Comparison of ENCODE assay signal across 9 cellular contexts in genomic region chr1:101357444-101357986, GRCh38.
A peak's percentile ranks its signal among the peaks of the same experiment; 100 is the strongest.
DNase-seq lines count a peak whose midpoint lies in the region; ATAC-seq and TF ChIP-seq lines count a peak whose summit lies in the region.
"Had no signal": no experiment of that assay in that cellular context is flagged by ENCODE, and none has a peak within 500 bp of the region (broad histone marks: within the 10 kb centered on the region; RNA-seq: fewer than 3 reads in every experiment).

No MANE protein-coding gene starts in this region.

- no peaks in the 10 kb centered on the region for H3K36me3 ChIP-seq in SU-DHL-6 (ENCODE audit: low read length)
- no peaks in the 10 kb centered on the region for H3K36me3 ChIP-seq in left ventricle myocardium inferior
- no peaks in the 10 kb centered on the region for H3K36me3 ChIP-seq in sigmoid colon

- H3K9me2 ChIP-seq in SU-DHL-6 (replicated peaks; ENCODE audit: insufficient read depth, low read length) = no peaks in the 10 kb centered on the region

- H3K4me1 ChIP-seq in left ventricle myocardium inferior (no peaks in the 10 kb centered on the region), sigmoid colon (no peaks in the 10 kb centered on the region)

- no peak overlapping the region for H3K4me2 ChIP-seq in SU-DHL-6 (ENCODE audit: low read depth, low read length, poor library complexity, severe bottlenecking)

- H3K36me3 Mint-ChIP-seq in activated naive CD8-positive, alpha-beta T cell treated with anti-CD3 and anti-CD28 coated beads, Interleukin-2, amount 50 U/mL, for 24 hours (ENCODE audit: low read depth) = no peaks in the 10 kb centered on the region

- peak; percentile 97 for ATAC-seq in HG02678 (IDR thresholded peaks at IDR 0.05; ENCODE audit: unreplicated experiment)
- ATAC-seq in activated naive CD8-positive, alpha-beta T cell treated with anti-CD3 and anti-CD28 coated beads, Interleukin-2, amount 50 U/mL, for 24 hours = peak; percentile 99

- 55 to 66% methylated on average over 4 of the region's 4 CpGs for WGBS in sigmoid colon, 2 donors

- H3K9ac ChIP-seq in SU-DHL-6 (ENCODE audit: low read length) = no peak overlapping the region
- H3K9ac ChIP-seq: BLaER1 treated with 17β-estradiol and CSF1 and Interleukin-3, amounts not matched to agents 10 nM and 100 nM had no signal

- H3K4me3 ChIP-seq in SU-DHL-6 (ENCODE audit: insufficient read depth, low read length, poor library complexity, severe bottlenecking) (no peak overlapping the region), left ventricle myocardium inferior (no peak overlapping the region), sigmoid colon (no peak overlapping the region)
- H3K4me3 ChIP-seq: BLaER1 treated with 17β-estradiol and CSF1 and Interleukin-3, amounts not matched to agents 10 nM and 100 nM had no signal

- H3K27ac ChIP-seq in SU-DHL-6 (ENCODE audit: low read depth, low read length) (no peak overlapping the region), left ventricle myocardium inferior (replicated peaks) (no peak overlapping the region), sigmoid colon (no peak overlapping the region)
- H3K27ac ChIP-seq: BLaER1 treated with 17β-estradiol and CSF1 and Interleukin-3, amounts not matched to agents 10 nM and 100 nM had no signal

- peaks cover 2% of the 10 kb centered on the region for H3K27me3 Mint-ChIP-seq in activated naive CD8-positive, alpha-beta T cell treated with anti-CD3 and anti-CD28 coated beads, Interleukin-2, amount 50 U/mL, for 24 hours

- H3K4me1 Mint-ChIP-seq in activated naive CD8-positive, alpha-beta T cell treated with anti-CD3 and anti-CD28 coated beads, Interleukin-2, amount 50 U/mL, for 24 hours = peaks cover 13% of the 10 kb centered on the region

- intact Hi-C loops in left ventricle myocardium inferior (cut with micrococcal nuclease) (no loop called here), sigmoid colon (cut with DNase I) (loop anchor here (2.0 kb wide), 1 partner anchor 49 kb away; no protein-coding TSS in a partner anchor)

- no peaks in the 10 kb centered on the region for H3F3A ChIP-seq in SU-DHL-6 (ENCODE audit: insufficient read depth)

- H3K9me3 Mint-ChIP-seq in activated naive CD8-positive, alpha-beta T cell treated with anti-CD3 and anti-CD28 coated beads, Interleukin-2, amount 50 U/mL, for 24 hours = no peaks in the 10 kb centered on the region

- no peaks in the 10 kb centered on the region for H4K20me1 ChIP-seq in SU-DHL-6 (ENCODE audit: low read depth, low read length)
- H4K20me1 ChIP-seq: BLaER1 treated with 17β-estradiol and CSF1 and Interleukin-3, amounts not matched to agents 10 nM and 100 nM had no signal

- H3K27me3 ChIP-seq in SU-DHL-6 (ENCODE audit: low read length) (no peaks in the 10 kb centered on the region), left ventricle myocardium inferior (ENCODE audit: low read depth) (peaks cover 25% of the 10 kb centered on the region), sigmoid colon (no peaks in the 10 kb centered on the region)
- H3K27me3 ChIP-seq: BLaER1 treated with 17β-estradiol and CSF1 and Interleukin-3, amounts not matched to agents 10 nM and 100 nM had no signal

- H3K9me3 ChIP-seq in SU-DHL-6 (ENCODE audit: insufficient read depth, low read length) = no peaks in the 10 kb centered on the region
- no peaks in the 10 kb centered on the region for H3K9me3 ChIP-seq in left ventricle myocardium inferior (replicated peaks)
- no peaks in the 10 kb centered on the region for H3K9me3 ChIP-seq in sigmoid colon

- peak; percentile 90 for TF ChIP-seq CTCF in SU-DHL-6 (IDR thresholded peaks at IDR 0.05; ENCODE audit: insufficient read depth, low read length, poor library complexity, severe bottlenecking)
- TF ChIP-seq CTCF in left ventricle myocardium inferior (IDR thresholded peaks at IDR 0.05; ENCODE audit: borderline replicate concordance) = peak; percentile 91
- TF ChIP-seq CTCF in sigmoid colon (IDR thresholded peaks at IDR 0.05) = peak in 3 of 4 experiments; percentile 50 to 76 (median 59)

- no peak for TF ChIP-seq EP300 in sigmoid colon (IDR thresholded peaks at IDR 0.05)

- DNase-seq in NCI-H510A treated with DMSO at 0.1 percent for 48 hours (lab: John Stamatoyannopoulos, UW) (peak; percentile 83), NCI-H510A (lab: John Stamatoyannopoulos, UW) (no peak), NCI-H1092 (lab: John Stamatoyannopoulos, UW) (peak; percentile 70), left ventricle myocardium inferior (no peak), sigmoid colon (no peak)
- DNase-seq in activated naive CD8-positive, alpha-beta T cell treated with anti-CD3 and anti-CD28 coated beads, Interleukin-2, amount 50 U/mL, for 24 hours = peak; percentile 70

- H3K79me2 ChIP-seq in SU-DHL-6 (ENCODE audit: insufficient read depth, low read length) = no peaks in the 10 kb centered on the region

- no peak overlapping the region for H3K4me3 Mint-ChIP-seq in activated naive CD8-positive, alpha-beta T cell treated with anti-CD3 and anti-CD28 coated beads, Interleukin-2, amount 50 U/mL, for 24 hours

- no peak overlapping the region for H2AFZ ChIP-seq in SU-DHL-6 (ENCODE audit: low read depth, low read length, severe bottlenecking)

- TF ChIP-seq POLR2A in sigmoid colon (IDR thresholded peaks at IDR 0.05) = no peak

- H3K27ac Mint-ChIP-seq in activated naive CD8-positive, alpha-beta T cell treated with anti-CD3 and anti-CD28 coated beads, Interleukin-2, amount 50 U/mL, for 24 hours = peak overlapping the region; percentile 77

Comparison
In these comparisons a context has a peak if more than half of its experiments do, and no peak if none do; other contexts are left out.
1. DNase-seq: peak in NCI-H510A treated with DMSO at 0.1 percent for 48 hours (single experiment), NCI-H1092 (single experiment) and activated naive CD8-positive, alpha-beta T cell treated with anti-CD3 and anti-CD28 coated beads, Interleukin-2, amount 50 U/mL, for 24 hours (single experiment); none in NCI-H510A (single experiment), left ventricle myocardium inferior (single experiment) and sigmoid colon (single experiment).
2. Peak in every context shown above with its lines, with median percentiles within 50 percentile points of each other: CTCF ChIP-seq.